ENCODE assay signal across 10 cellular contexts in genomic region chr3:12658593-12659058, GRCh38. TPM values are rescaled to one million over a fixed set of nuclear protein-coding genes. Genes with fewer than 3 reads are reported as not detected.
DNase-seq lines count a peak whose midpoint lies in the region; ATAC-seq and TF ChIP-seq lines count a peak whose summit lies in the region.
"Had no signal": no experiment of that assay in that cellular context is flagged by ENCODE, and none has a peak within 500 bp of the region (broad histone marks: within the 10 kb centered on the region; RNA-seq: fewer than 3 reads in every experiment).

No MANE protein-coding gene starts in this region.

- peak overlapping the region in 1 of 5 donors; percentile 30 for H3K9ac ChIP-seq in subcutaneous abdominal adipose tissue (ENCODE audit: low read length in 5 of 5)

- H3K27ac Mint-ChIP-seq in activated T-cell treated with anti-CD3 and anti-CD28 coated beads, Interleukin-2, amount 50 U/mL, for 24 hours: peak overlapping the region; percentile 89
- peak overlapping the region; percentile 64 for H3K27ac Mint-ChIP-seq in WTC11

- TF ChIP-seq CTCF in WTC11 (IDR thresholded peaks at IDR 0.05): no peak

- peaks cover 68% of the 10 kb centered on the region for H3K4me1 Mint-ChIP-seq in activated T-cell treated with anti-CD3 and anti-CD28 coated beads, Interleukin-2, amount 50 U/mL, for 24 hours (ENCODE audit: low read depth)
- peaks cover 55% of the 10 kb centered on the region for H3K4me1 Mint-ChIP-seq in activated T-cell treated with anti-CD3 and anti-CD28 coated beads, Interleukin-2, amount 50 U/mL, for 4 hours (ENCODE audit: low read depth)
- peaks cover 46% of the 10 kb centered on the region for H3K4me1 Mint-ChIP-seq in WTC11

- no peak for DNase-seq in activated T-cell treated with anti-CD3 and anti-CD28 coated beads, Interleukin-2, amount 50 U/mL, for 24 hours
- no peak for DNase-seq in activated T-cell treated with anti-CD3 and anti-CD28 coated beads, Interleukin-2, amount 50 U/mL, for 4 hours
- DNase-seq in WTC11 (ENCODE audit: low spot score) (no peak), foreskin melanocyte (peak; percentile 84), NCI-H226 (no peak), head of caudate nucleus (no peak)
- DNase-seq: NCI-H446 had no signal

- H3K36me3 ChIP-seq in subcutaneous abdominal adipose tissue (ENCODE audit: control insufficient read depth in 5 of 5, insufficient read depth in 5 of 5, low read length in 5 of 5): no peaks in the 10 kb centered on the region

- H3K4me3 Mint-ChIP-seq in activated T-cell treated with anti-CD3 and anti-CD28 coated beads, Interleukin-2, amount 50 U/mL, for 24 hours: peak overlapping the region; percentile 29
- H3K4me3 Mint-ChIP-seq in activated T-cell treated with anti-CD3 and anti-CD28 coated beads, Interleukin-2, amount 50 U/mL, for 4 hours: no peak overlapping the region
- no peak overlapping the region for H3K4me3 Mint-ChIP-seq in WTC11

- intact Hi-C loops in head of caudate nucleus (cut with DNase I): no loop called here

- no peaks in the 10 kb centered on the region for H3K9me3 Mint-ChIP-seq in activated T-cell treated with anti-CD3 and anti-CD28 coated beads, Interleukin-2, amount 50 U/mL, for 24 hours
- H3K9me3 Mint-ChIP-seq in activated T-cell treated with anti-CD3 and anti-CD28 coated beads, Interleukin-2, amount 50 U/mL, for 4 hours: no peaks in the 10 kb centered on the region
- no peaks in the 10 kb centered on the region for H3K9me3 Mint-ChIP-seq in WTC11

- CTCF ChIA-PET in WTC11 (lab: Charles Lee): interaction anchor here (0.9 kb wide), 1 partner anchor 35 kb away, joined by 3 read pairs; no protein-coding TSS in a partner anchor

- no peaks in the 10 kb centered on the region for H3K27me3 ChIP-seq in subcutaneous abdominal adipose tissue (ENCODE audit: control insufficient read depth in 5 of 5, insufficient read depth in 4 of 5, low read length in 5 of 5)

- H3K4me3 ChIP-seq in subcutaneous abdominal adipose tissue (ENCODE audit: low read depth in 1 of 5, low read length in 5 of 5): no peak overlapping the region

- ATAC-seq in activated T-cell treated with anti-CD3 and anti-CD28 coated beads, Interleukin-2, amount 50 U/mL, for 4 hours: no peak
- ATAC-seq in WTC11: no peak
- no peak for ATAC-seq in GM21825 (IDR thresholded peaks at IDR 0.05; ENCODE audit: unreplicated experiment)
- ATAC-seq: activated CD4-positive, CD25-positive, alpha-beta regulatory T cell treated with anti-CD3 and anti-CD28 coated beads, Interleukin-2, amount 50 U/mL, for 24 hours had no signal

- peaks cover 0 to 53% (median 40%) of the 10 kb centered on the region in 5 donors for H3K4me1 ChIP-seq in subcutaneous abdominal adipose tissue (ENCODE audit: control insufficient read depth in 5 of 5, insufficient read depth in 5 of 5, low read length in 5 of 5)

- H3K9me3 ChIP-seq in subcutaneous abdominal adipose tissue (ENCODE audit: control insufficient read depth in 5 of 5, low read length in 5 of 5): no peaks in the 10 kb centered on the region

- H3K36me3 Mint-ChIP-seq in activated T-cell treated with anti-CD3 and anti-CD28 coated beads, Interleukin-2, amount 50 U/mL, for 24 hours (ENCODE audit: low read depth): peaks cover 40% of the 10 kb centered on the region
- H3K36me3 Mint-ChIP-seq in activated T-cell treated with anti-CD3 and anti-CD28 coated beads, Interleukin-2, amount 50 U/mL, for 4 hours (ENCODE audit: insufficient read depth): peaks cover 12% of the 10 kb centered on the region
- H3K36me3 Mint-ChIP-seq in WTC11: peaks cover 4% of the 10 kb centered on the region

- POLR2A ChIA-PET in WTC11 (lab: Charles Lee): no interaction called here

- H3K27me3 Mint-ChIP-seq in activated T-cell treated with anti-CD3 and anti-CD28 coated beads, Interleukin-2, amount 50 U/mL, for 24 hours: no peaks in the 10 kb centered on the region
- H3K27me3 Mint-ChIP-seq in activated T-cell treated with anti-CD3 and anti-CD28 coated beads, Interleukin-2, amount 50 U/mL, for 4 hours (ENCODE audit: low read depth): no peaks in the 10 kb centered on the region
- no peaks in the 10 kb centered on the region for H3K27me3 Mint-ChIP-seq in WTC11 (ENCODE audit: low read depth)

- peak overlapping the region; percentile 27 for H3K27ac ChIP-seq in subcutaneous abdominal adipose tissue (ENCODE audit: low read depth, low read length)

TF ChIP-seq in WTC11, 78 proteins besides CTCF, POLR2A, EP300 and RAD21:
- no peak for TF ChIP-seq ZNF317 (CRISPR knock-in tag; IDR thresholded peaks at IDR 0.05; ENCODE audit: borderline replicate concordance, low read depth)
- no peak for TF ChIP-seq OVOL2 (CRISPR knock-in tag; IDR thresholded peaks at IDR 0.05; ENCODE audit: borderline replicate concordance)
- no peak for TF ChIP-seq TEAD1 (CRISPR knock-in tag; IDR thresholded peaks at IDR 0.05)
- TF ChIP-seq E2F4 (CRISPR knock-in tag; IDR thresholded peaks at IDR 0.05; ENCODE audit: borderline replicate concordance, low read depth): no peak
- no peak for TF ChIP-seq NFE2L1 (CRISPR knock-in tag; IDR thresholded peaks at IDR 0.05)
- no peak for TF ChIP-seq NFATC4 (CRISPR knock-in tag; IDR thresholded peaks at IDR 0.05)
- no peak for TF ChIP-seq MAX (CRISPR knock-in tag; IDR thresholded peaks at IDR 0.05)
- TF ChIP-seq GABPB1 (CRISPR knock-in tag; IDR thresholded peaks at IDR 0.05): no peak
- TF ChIP-seq GRHL2 (CRISPR knock-in tag; IDR thresholded peaks at IDR 0.05; ENCODE audit: insufficient replicate concordance, severe bottlenecking): no peak
- no peak for TF ChIP-seq PREB (CRISPR knock-in tag; IDR thresholded peaks at IDR 0.05; ENCODE audit: borderline replicate concordance)
- TF ChIP-seq ZBTB21 (CRISPR knock-in tag; IDR thresholded peaks at IDR 0.05; ENCODE audit: borderline replicate concordance): no peak
- no peak for TF ChIP-seq ZBTB43 (CRISPR knock-in tag; IDR thresholded peaks at IDR 0.05)
- TF ChIP-seq CDX4 (CRISPR knock-in tag; IDR thresholded peaks at IDR 0.05; ENCODE audit: borderline replicate concordance): no peak
- TF ChIP-seq MLX (CRISPR knock-in tag; IDR thresholded peaks at IDR 0.05): no peak
- TF ChIP-seq ETV6 (CRISPR knock-in tag; IDR thresholded peaks at IDR 0.05): no peak
- no peak for TF ChIP-seq ZNF416 (CRISPR knock-in tag; IDR thresholded peaks at IDR 0.05)
- TF ChIP-seq NFYB (CRISPR knock-in tag; conservative IDR thresholded peaks at IDR 0.05; ENCODE audit: low read depth): no peak

RNA-seq across cellular contexts. Expression of gene RAF1, which starts 5.3 kb away (rescaled TPM):
- 100 to 1,000 TPM in 2 of 3 donors, 10 to 100 TPM in 1; 97.2 to 104 (median 100) TPM for total RNA-seq in activated T-cell treated with anti-CD3 and anti-CD28 coated beads, Interleukin-2, amount 50 U/mL, for 4 hours
- 85.0 to 101 TPM (median 86.1 TPM) in 3 replicates for total RNA-seq in WTC11 (2021)
